Comparison of ENCODE assay signal across 15 cellular contexts in genomic region chr9:12640866-12641636, GRCh38. TPM values are rescaled to one million over a fixed set of nuclear protein-coding genes. Genes with fewer than 3 reads are reported as not detected.
DNase-seq lines count a peak whose midpoint lies in the region; ATAC-seq, FAIRE-seq and TF ChIP-seq lines count a peak whose summit lies in the region.
"Had no signal": no experiment of that assay in that cellular context is flagged by ENCODE, and none has a peak within 500 bp of the region (broad histone marks: within the 10 kb centered on the region; RNA-seq: fewer than 3 reads in every experiment).

No MANE protein-coding gene starts in this region.

- H3K4me3 Mint-ChIP-seq in nephron: no peak overlapping the region
- H3K4me3 Mint-ChIP-seq in natural killer cell: no peak overlapping the region
- H3K4me3 Mint-ChIP-seq: activated CD4-positive, alpha-beta memory T cell treated with anti-CD3 and anti-CD28 coated beads for 36 hours; activated T-cell treated with anti-CD3 and anti-CD28 coated beads, Interleukin-2, amount 50 U/mL, for 72 hours; central memory CD8-positive, alpha-beta T cell; naive thymus-derived CD4-positive, alpha-beta T cell had no signal

- TF ChIP-seq CTCF in nephron (IDR thresholded peaks at IDR 0.05; ENCODE audit: unreplicated experiment in 3 of 3) (no peak), natural killer cell (IDR thresholded peaks at IDR 0.05) (no peak)

- H3K27me3 Mint-ChIP-seq in nephron (ENCODE audit: low read depth) (no peaks in the 10 kb centered on the region), natural killer cell (ENCODE audit: low read depth in 2 of 2) (no peaks in the 10 kb centered on the region)
- H3K27me3 Mint-ChIP-seq: activated CD4-positive, alpha-beta memory T cell treated with anti-CD3 and anti-CD28 coated beads for 36 hours; central memory CD8-positive, alpha-beta T cell; naive thymus-derived CD4-positive, alpha-beta T cell had no signal

- FAIRE-seq in RCC 7860 (lab: Jason Lieb, UNC): peak; percentile 38

- H3K27ac Mint-ChIP-seq in nephron: peak overlapping the region in 2 of 3 experiments; percentile 34 to 84
- H3K27ac Mint-ChIP-seq in natural killer cell: no peak overlapping the region
- H3K27ac Mint-ChIP-seq: activated CD4-positive, alpha-beta memory T cell treated with anti-CD3 and anti-CD28 coated beads for 36 hours; activated T-cell treated with anti-CD3 and anti-CD28 coated beads, Interleukin-2, amount 50 U/mL, for 72 hours; naive thymus-derived CD4-positive, alpha-beta T cell had no signal

- DNase-seq in DMS79 treated with DMSO at 0.1 percent for 48 hours (lab: John Stamatoyannopoulos, UW): peak; percentile 32
- DNase-seq in NCI-H2081 (lab: John Stamatoyannopoulos, UW): peak; percentile 40 to 85
- no peak for DNase-seq in RCC 7860 (ENCODE audit: low spot score)
- DNase-seq in DMS53 treated with DMSO at 0.1 percent for 48 hours (lab: John Stamatoyannopoulos, UW; ENCODE audit: unreplicated experiment): no peak
- no peak for DNase-seq in natural killer cell
- DNase-seq in SHP77 (lab: John Stamatoyannopoulos, UW): no peak
- DNase-seq: activated CD4-positive, alpha-beta memory T cell treated with anti-CD3 and anti-CD28 coated beads for 36 hours; activated T-cell treated with anti-CD3 and anti-CD28 coated beads, Interleukin-2, amount 50 U/mL, for 72 hours; AML-193; foreskin melanocyte; Kasumi-1; naive thymus-derived CD4-positive, alpha-beta T cell had no signal

- H3K9me3 Mint-ChIP-seq in nephron: no peaks in the 10 kb centered on the region
- peaks cover 8 to 9% of the 10 kb centered on the region in 2 donors for H3K9me3 Mint-ChIP-seq in natural killer cell

- no peaks in the 10 kb centered on the region for H3K36me3 Mint-ChIP-seq in nephron (ENCODE audit: low read depth)
- no peaks in the 10 kb centered on the region for H3K36me3 Mint-ChIP-seq in natural killer cell
- H3K36me3 Mint-ChIP-seq: activated CD4-positive, alpha-beta memory T cell treated with anti-CD3 and anti-CD28 coated beads for 36 hours; naive thymus-derived CD4-positive, alpha-beta T cell had no signal

- intact Hi-C loops in natural killer cell (cut with micrococcal nuclease): no loop called here

- ATAC-seq in natural killer cell: no peak
- ATAC-seq: activated T-cell treated with anti-CD3 and anti-CD28 coated beads, Interleukin-2, amount 50 U/mL, for 72 hours; naive thymus-derived CD4-positive, alpha-beta T cell; Panc1 had no signal

- H3K4me1 Mint-ChIP-seq in nephron (no peaks in the 10 kb centered on the region), natural killer cell (no peaks in the 10 kb centered on the region)
- H3K4me1 Mint-ChIP-seq: central memory CD8-positive, alpha-beta T cell had no signal

RNA-seq across cellular contexts. Expression of gene TYRP1, which starts 52.1 kb away (rescaled TPM):
- not detected for total RNA-seq in natural killer cell
- total RNA-seq: activated CD4-positive, alpha-beta memory T cell treated with anti-CD3 and anti-CD28 coated beads for 36 hours; activated T-cell treated with anti-CD3 and anti-CD28 coated beads, Interleukin-2, amount 50 U/mL, for 72 hours; naive thymus-derived CD4-positive, alpha-beta T cell had no signal

Comparison
In these comparisons a context has a peak if more than half of its experiments do, and no peak if none do; other contexts are left out.
1. DNase-seq: peak in DMS79 treated with DMSO at 0.1 percent for 48 hours (single experiment) and NCI-H2081 (2 of 2); none in RCC 7860 (single experiment), DMS53 treated with DMSO at 0.1 percent for 48 hours (single experiment), natural killer cell (single experiment) and SHP77 (0 of 2).
2. H3K27ac Mint-ChIP-seq: peak in nephron (2 of 3); none in natural killer cell (0 of 2).